ENCODE assay signal across 8 cellular contexts in genomic region chr18:58493516-58494253, GRCh38.
DNase-seq lines count a peak whose midpoint lies in the region; ATAC-seq, FAIRE-seq and TF ChIP-seq lines count a peak whose summit lies in the region.

No MANE protein-coding gene starts in this region.

- no peak for TF ChIP-seq POLR2A in GM12891 (IDR thresholded peaks at IDR 0.05; ENCODE audit: low read depth, low read length)

- DNase-seq in GM12891 (ENCODE audit: insufficient read length, low spot score) (peak; percentile 58), NCI-H226 (peak; percentile 25), caudate nucleus (lab: John Stamatoyannopoulos, UW) (peak in 57 of 61 donors; percentile 2 to 86 (median 50)), left kidney (ENCODE audit: low read depth, low spot score) (peak; percentile 94)
- DNase-seq in activated CD4-positive, CD25-positive, alpha-beta regulatory T cell treated with anti-CD3 and anti-CD28 coated beads, Interleukin-2, amount 50 U/mL, for 16 hours (ENCODE audit: low read depth, low spot score), result peak; percentile 44
- DNase-seq in stimulated activated CD4-positive, alpha-beta T cell treated with anti-CD3 and anti-CD28 coated beads, Interleukin-2, amount 100 ng/mL, for 24 hours, result peak; percentile 75

- ATAC-seq in HG03108 (IDR thresholded peaks at IDR 0.05; ENCODE audit: unreplicated experiment) (peak; percentile 33), GM18870 (IDR thresholded peaks at IDR 0.05; ENCODE audit: unreplicated experiment) (no peak)

- no peak overlapping the region for H3K27ac ChIP-seq in caudate nucleus (ENCODE audit: low read depth, low read length)

- FAIRE-seq in GM12891 (lab: Jason Lieb, UNC), result peak; percentile 98

TF ChIP-seq in GM12891, 5 proteins besides CTCF, POLR2A, EP300 and RAD21:
- peak; percentile 46 for TF ChIP-seq PAX5 (IDR thresholded peaks at IDR 0.05; ENCODE audit: insufficient read depth, low read length, severe bottlenecking)
- no peak for TF ChIP-seq SPI1 (IDR thresholded peaks at IDR 0.05; ENCODE audit: low read depth, low read length)
TF ChIP-seq in GM12891: peak in this region for 1.

Comparison
In these comparisons a context has a peak if more than half of its experiments do, and no peak if none do; other contexts are left out.
1. DNase-seq: peak in every context shown above with its lines; median percentile 94 in left kidney; 75 in stimulated activated CD4-positive, alpha-beta T cell treated with anti-CD3 and anti-CD28 coated beads, Interleukin-2, amount 100 ng/mL, for 24 hours; 58 in GM12891; 50 in caudate nucleus; 44 in activated CD4-positive, CD25-positive, alpha-beta regulatory T cell treated with anti-CD3 and anti-CD28 coated beads, Interleukin-2, amount 50 U/mL, for 16 hours; 25 in NCI-H226.